Comparison of ENCODE assay signal across 10 cellular contexts in genomic region chr12:117408161-117408791, GRCh38. TPM values are rescaled to one million over a fixed set of nuclear protein-coding genes. Genes with fewer than 3 reads are reported as not detected.
A peak's percentile ranks its signal among the peaks of the same experiment; 100 is the strongest.
DNase-seq lines count a peak whose midpoint lies in the region; ATAC-seq and TF ChIP-seq lines count a peak whose summit lies in the region.
"Had no signal": no experiment of that assay in that cellular context is flagged by ENCODE, and none has a peak within 500 bp of the region (broad histone marks: within the 10 kb centered on the region; RNA-seq: fewer than 3 reads in every experiment).

No MANE protein-coding gene starts in this region.

- H3K27me3 Mint-ChIP-seq in glutamatergic neuron (ENCODE audit: unreplicated experiment) (peaks cover 4% of the 10 kb centered on the region), osteocyte (ENCODE audit: unreplicated experiment) (peaks cover 4% of the 10 kb centered on the region), Calu3 (ENCODE audit: unreplicated experiment) (peaks cover 62% of the 10 kb centered on the region)

- H3K27me3 ChIP-seq in right atrium auricular region = no peaks in the 10 kb centered on the region
- no peaks in the 10 kb centered on the region for H3K27me3 ChIP-seq in body of pancreas

- intact Hi-C loops in Right ventricle myocardium superior (cut with DNase I) (no loop called here), body of pancreas (cut with DNase I) (no loop called here), Calu3 (cut with micrococcal nuclease; ENCODE audit: unreplicated experiment) (no loop called here)

- peak in 2 of 3 donors; percentile 34 to 48 for TF ChIP-seq POLR2A in body of pancreas (IDR thresholded peaks at IDR 0.05)

- H3K9me3 ChIP-seq in right atrium auricular region = peaks cover 0 to 8% of the 10 kb centered on the region in 2 donors
- no peaks in the 10 kb centered on the region for H3K9me3 ChIP-seq in body of pancreas

- H3K27ac ChIP-seq in right atrium auricular region = no peak overlapping the region
- H3K27ac ChIP-seq in body of pancreas = peak overlapping the region; percentile 79 to 92 (median 90)
- H3K27ac ChIP-seq: HL-60, PC-9 had no signal

- BruUV-seq in Calu3 (replicated peaks; lab: Mats Ljungman, UMichigan) = no TSS peak

- no peaks in the 10 kb centered on the region for H3K9me3 Mint-ChIP-seq in glutamatergic neuron (ENCODE audit: unreplicated experiment)
- no peaks in the 10 kb centered on the region for H3K9me3 Mint-ChIP-seq in osteocyte (ENCODE audit: unreplicated experiment)
- H3K9me3 Mint-ChIP-seq in Calu3 (ENCODE audit: low read depth, unreplicated experiment) = no peaks in the 10 kb centered on the region

- H3K4me3 Mint-ChIP-seq in glutamatergic neuron (ENCODE audit: unreplicated experiment) (no peak overlapping the region), osteocyte (ENCODE audit: unreplicated experiment) (no peak overlapping the region), Calu3 (ENCODE audit: low read depth, unreplicated experiment) (no peak overlapping the region)

- H3K27ac Mint-ChIP-seq in glutamatergic neuron (ENCODE audit: unreplicated experiment) = no peak overlapping the region
- H3K27ac Mint-ChIP-seq in osteocyte (ENCODE audit: unreplicated experiment) = no peak overlapping the region
- H3K27ac Mint-ChIP-seq in Calu3 (ENCODE audit: unreplicated experiment) = no peak overlapping the region

- TF ChIP-seq CTCF in right atrium auricular region (IDR thresholded peaks at IDR 0.05) (no peak), body of pancreas (IDR thresholded peaks at IDR 0.05) (no peak), glutamatergic neuron (IDR thresholded peaks at IDR 0.05; ENCODE audit: partially characterized antibody, unreplicated experiment) (no peak), osteocyte (IDR thresholded peaks at IDR 0.05) (no peak), Calu3 (IDR thresholded peaks at IDR 0.05; ENCODE audit: unreplicated experiment) (no peak)

- H3K4me1 Mint-ChIP-seq in glutamatergic neuron (ENCODE audit: low read depth, unreplicated experiment) = no peaks in the 10 kb centered on the region
- no peaks in the 10 kb centered on the region for H3K4me1 Mint-ChIP-seq in osteocyte (ENCODE audit: unreplicated experiment)
- H3K4me1 Mint-ChIP-seq in Calu3 (ENCODE audit: low read depth, unreplicated experiment) = no peaks in the 10 kb centered on the region

- no peak overlapping the region for H3K4me3 ChIP-seq in right atrium auricular region
- H3K4me3 ChIP-seq in body of pancreas = no peak overlapping the region
- H3K4me3 ChIP-seq: PC-9 had no signal

- H3K4me1 ChIP-seq in right atrium auricular region (peaks cover 0 to 5% of the 10 kb centered on the region in 2 donors), body of pancreas (peaks cover 28% of the 10 kb centered on the region)

- H3K36me3 Mint-ChIP-seq in glutamatergic neuron (ENCODE audit: unreplicated experiment) (no peaks in the 10 kb centered on the region), osteocyte (ENCODE audit: unreplicated experiment) (no peaks in the 10 kb centered on the region), Calu3 (ENCODE audit: insufficient read depth, unreplicated experiment) (no peaks in the 10 kb centered on the region)

- 6 to 15% methylated on average over 7 to 11 of the region's 11 CpGs for WGBS in body of pancreas, 2 donors

- no peaks in the 10 kb centered on the region for H3K36me3 ChIP-seq in right atrium auricular region
- H3K36me3 ChIP-seq in body of pancreas (replicated peaks in 1 of 2; ENCODE audit: insufficient read depth in 1 of 2, low read depth in 2 of 2) = no peaks in the 10 kb centered on the region

- CTCF ChIA-PET in Calu3 (lab: Charles Lee) = no interaction called here

- DNase-seq in Right ventricle myocardium superior = no peak
- DNase-seq in right atrium auricular region (ENCODE audit: low spot score) = no peak
- peak; percentile 83 to 93 (median 92) for DNase-seq in body of pancreas
- DNase-seq in left kidney (ENCODE audit: low read depth, low spot score) = peak; percentile 66
- DNase-seq in glutamatergic neuron = no peak
- DNase-seq in osteocyte (ENCODE audit: extremely low spot score, unreplicated experiment) = no peak
- DNase-seq in Calu3 = no peak
- DNase-seq: PC-9 had no signal

- peak; percentile 72 for ATAC-seq in Right ventricle myocardium superior (ENCODE audit: poor library complexity)
- ATAC-seq in body of pancreas = peak; percentile 95
- no peak for ATAC-seq in GM18867 (IDR thresholded peaks at IDR 0.05; ENCODE audit: unreplicated experiment)

RNA-seq across cellular contexts. Expression of gene NOS1, which starts 46.9 kb away (rescaled TPM):
- total RNA-seq in Right ventricle myocardium superior = 0.19 TPM
- under 1 TPM; 0.04 to 0.67 TPM for total RNA-seq in right atrium auricular region
- total RNA-seq in body of pancreas = 10 to 100 TPM in 1 of 2 donors, under 1 TPM in 1; 0.78 to 12.9 TPM
- 0.96 TPM for total RNA-seq in glutamatergic neuron (ENCODE audit: unreplicated experiment)
- 0.05 TPM in 1 of 2 replicates, not detected in the other for total RNA-seq in osteocyte
- not detected in 2 replicates for total RNA-seq in Calu3 (2022)
- total RNA-seq: PC-9 had no signal

Comparison
In these comparisons a context has a peak if more than half of its experiments do, and no peak if none do; other contexts are left out.
1. DNase-seq: peak in body of pancreas (4 of 4) and left kidney (single experiment); none in Right ventricle myocardium superior (single experiment), right atrium auricular region (single experiment), glutamatergic neuron (single experiment), osteocyte (single experiment) and Calu3 (single experiment).
2. H3K27ac ChIP-seq: peak in body of pancreas (4 of 4); none in right atrium auricular region (0 of 2).